8 cellular contexts compared by ENCODE assay signal in the genomic region with DNA sequence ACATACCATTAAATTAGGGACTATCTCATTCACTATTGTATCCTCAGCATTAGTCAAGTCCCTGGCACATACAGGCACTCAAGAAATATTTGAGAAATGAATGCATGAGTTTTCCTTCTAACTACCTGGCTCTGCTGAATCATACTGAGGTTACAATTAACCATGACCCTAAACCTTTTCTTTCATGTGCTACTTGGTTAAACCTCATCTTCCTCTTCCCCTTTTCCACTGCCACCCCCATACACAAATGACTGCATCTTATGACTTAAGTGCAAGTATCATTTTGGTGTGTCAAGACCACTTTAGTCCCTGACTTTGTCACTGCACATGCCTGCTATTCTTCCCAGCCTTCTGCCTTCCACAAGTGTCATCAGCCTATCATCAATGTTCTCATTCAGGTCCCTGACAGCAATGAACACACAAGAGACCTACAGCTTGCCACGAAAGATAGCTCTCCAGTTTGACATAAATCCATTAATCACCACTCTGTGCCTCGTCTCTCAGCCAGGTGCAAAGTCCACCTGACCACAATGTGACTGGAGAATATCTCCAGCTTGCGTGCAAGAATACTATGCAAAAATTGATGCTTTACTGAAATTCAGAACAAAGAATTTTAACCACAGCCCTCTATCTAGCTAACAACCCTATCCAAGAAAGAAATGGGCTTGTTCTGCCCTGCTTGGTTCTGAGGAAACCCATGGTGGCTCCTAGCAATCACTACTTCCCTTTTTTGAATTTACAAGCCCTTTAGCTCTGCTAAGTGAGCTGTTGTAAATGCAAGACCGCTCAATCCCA.
A peak's percentile ranks its signal among the peaks of the same experiment; 100 is the strongest.
DNase-seq lines count a peak whose midpoint lies in the region; ATAC-seq and TF ChIP-seq lines count a peak whose summit lies in the region.

No MANE protein-coding gene starts in this region.

- H3K4me1 ChIP-seq in esophagus squamous epithelium (peaks cover 17 to 57% (median 24%) of the 10 kb centered on the region in 3 donors), aorta (ENCODE audit: control insufficient read depth in 1 of 2, insufficient read depth in 2 of 2, low read length in 2 of 2) (peaks cover 6% of the 10 kb centered on the region in 2 donors)

- peak; percentile 51 for ATAC-seq in GM21515 (IDR thresholded peaks at IDR 0.05; ENCODE audit: unreplicated experiment)
- ATAC-seq in HG03565 (IDR thresholded peaks at IDR 0.05; ENCODE audit: unreplicated experiment) = peak; percentile 44
- peak; percentile 64 for ATAC-seq in aorta (ENCODE audit: low FRiP score)

- WGBS in esophagus squamous epithelium, 2 donors = 51 to 54% methylated on average over 3 to 4 of the region's 4 CpGs
- WGBS in aorta, 2 donors = 91 to 95% methylated on average over 4 of the region's 4 CpGs

- H3K4me3 ChIP-seq in esophagus squamous epithelium = no peak overlapping the region
- no peak overlapping the region for H3K4me3 ChIP-seq in aorta (ENCODE audit: low read length in 2 of 2)

- H3K27me3 ChIP-seq in esophagus squamous epithelium (no peaks in the 10 kb centered on the region), aorta (ENCODE audit: control insufficient read depth in 1 of 2, insufficient read depth in 2 of 2, low read length in 1 of 2) (no peaks in the 10 kb centered on the region)

- DNase-seq in RKO (ENCODE audit: low spot score) (peak; percentile 79), esophagus squamous epithelium (lab: John Stamatoyannopoulos, UW) (no peak), aorta (no peak), NCI-H82 (lab: John Stamatoyannopoulos, UW) (no peak), NCI-H446 treated with DMSO at 0.1 percent for 48 hours (lab: John Stamatoyannopoulos, UW) (no peak)

- peak overlapping the region in 3 of 4 donors; percentile 11 to 61 (median 40) for H3K27ac ChIP-seq in esophagus squamous epithelium
- H3K27ac ChIP-seq in aorta (ENCODE audit: low read depth in 1 of 2, low read length in 2 of 2) = no peak overlapping the region

- TF ChIP-seq CTCF in esophagus squamous epithelium (IDR thresholded peaks at IDR 0.05) = no peak

- intact Hi-C loops in esophagus squamous epithelium (cut with DNase I) (loop anchor here (5.0 to 10.0 kb wide), 2 partner anchors 70 to 198 kb away; no protein-coding TSS in a partner anchor), aorta (cut with DNase I) (loop anchor here in 1 of 2 donors (5.0 kb wide), 1 partner anchor 225 kb away; no protein-coding TSS in a partner anchor)

- H3K36me3 ChIP-seq in esophagus squamous epithelium (no peaks in the 10 kb centered on the region), aorta (ENCODE audit: control insufficient read depth in 1 of 2, insufficient read depth in 2 of 2, low read length in 1 of 2) (no peaks in the 10 kb centered on the region)

- peak; percentile 23 for TF ChIP-seq POLR2A in GM15510 (IDR thresholded peaks at IDR 0.05; ENCODE audit: borderline replicate concordance, extremely low read depth, insufficient read length)
- no peak for TF ChIP-seq POLR2A in esophagus squamous epithelium (IDR thresholded peaks at IDR 0.05)

- no peaks in the 10 kb centered on the region for H3K9me3 ChIP-seq in esophagus squamous epithelium
- no peaks in the 10 kb centered on the region for H3K9me3 ChIP-seq in aorta (ENCODE audit: control insufficient read depth, low read length)

Comparison
In these comparisons a context has a peak if more than half of its experiments do, and no peak if none do; other contexts are left out.
1. H3K27ac ChIP-seq: peak in esophagus squamous epithelium (3 of 4); none in aorta (0 of 2).
2. Peak in every context shown above with its lines, with median percentiles within 50 percentile points of each other: ATAC-seq.